10 cellular contexts compared by ENCODE assay signal in genomic region chr6:7042056-7042653, GRCh38.
A peak's percentile ranks its signal among the peaks of the same experiment; 100 is the strongest.
DNase-seq lines count a peak whose midpoint lies in the region; ATAC-seq, FAIRE-seq and TF ChIP-seq lines count a peak whose summit lies in the region.
"Had no signal": no experiment of that assay in that cellular context is flagged by ENCODE, and none has a peak within 500 bp of the region (broad histone marks: within the 10 kb centered on the region; RNA-seq: fewer than 3 reads in every experiment).

No MANE protein-coding gene starts in this region.

- peak overlapping the region; percentile 74 for H3K27ac ChIP-seq in K562 (ENCODE audit: extremely low read depth, low read depth, low read length)
- H3K27ac ChIP-seq in coronary artery = no peak overlapping the region

- H3K9me3 Mint-ChIP-seq in activated CD8-positive, alpha-beta memory T cell treated with anti-CD3 and anti-CD28 coated beads, Interleukin-2, amount 10 ng/mL, durations not matched to agents 7 days and 5 days (ENCODE audit: low read depth) = no peaks in the 10 kb centered on the region

- peak; percentile 61 for FAIRE-seq in K562 (lab: Jason Lieb, UNC)

- no peaks in the 10 kb centered on the region for H3K9me1 ChIP-seq in K562 (ENCODE audit: control insufficient read depth, insufficient read depth, low read length)

- peaks cover 11% of the 10 kb centered on the region for H3K4me1 Mint-ChIP-seq in activated CD8-positive, alpha-beta memory T cell treated with anti-CD3 and anti-CD28 coated beads, Interleukin-2, amount 10 ng/mL, durations not matched to agents 7 days and 5 days

- POLR2A ChIA-PET in K562 (lab: Yijun Ruan, JAX) = interaction anchor here (0.5 to 1.9 kb wide), 4 partner anchors 12 to 64 kb away, joined by 3 to 4 read pairs (median 4); no protein-coding TSS in a partner anchor

- no peaks in the 10 kb centered on the region for H4K20me1 ChIP-seq in K562 (replicated peaks; ENCODE audit: control insufficient read depth, insufficient read depth, low read length)

- H3K4me2 ChIP-seq in K562 (ENCODE audit: insufficient read depth, low read length) = peak overlapping the region; percentile 42

- H3K36me3 Mint-ChIP-seq in activated CD8-positive, alpha-beta memory T cell treated with anti-CD3 and anti-CD28 coated beads, Interleukin-2, amount 10 ng/mL, durations not matched to agents 7 days and 5 days = no peaks in the 10 kb centered on the region

- no TSS peak for BruUV-seq in K562 (replicated peaks; lab: Mats Ljungman, UMichigan)

- no peak overlapping the region for H3K27ac Mint-ChIP-seq in activated CD8-positive, alpha-beta memory T cell treated with anti-CD3 and anti-CD28 coated beads, Interleukin-2, amount 10 ng/mL, durations not matched to agents 7 days and 5 days

- DNase-seq in AML-193 (lab: John Stamatoyannopoulos, UW) = peak; percentile 46 to 56
- DNase-seq in LNCaP clone FGC (ENCODE audit: low read depth) = peak; percentile 56
- DNase-seq in K562 (ENCODE audit: extremely low read depth in 1 of 4, low spot score in 3 of 4) = peak; percentile 40 to 65 (median 50)
- peak; percentile 61 to 67 for DNase-seq in lung microvascular endothelial cell (ENCODE audit: low read depth in 2 of 2)
- DNase-seq in NCI-H2107 (lab: John Stamatoyannopoulos, UW) = no peak
- DNase-seq in activated CD8-positive, alpha-beta memory T cell treated with anti-CD3 and anti-CD28 coated beads, Interleukin-2, amount 10 ng/mL, durations not matched to agents 7 days and 5 days = no peak
- no peak for DNase-seq in coronary artery (ENCODE audit: low spot score)
- DNase-seq: activated CD4-positive, alpha-beta T cell treated with anti-CD3 and anti-CD28 coated beads, Interleukin-2, amount 50 U/mL, for 48 hours; effector CD4-positive, alpha-beta T cell had no signal

- H3K9me3 ChIP-seq in K562 (replicated peaks; ENCODE audit: control insufficient read depth, insufficient read depth, low read depth, low read length) = no peaks in the 10 kb centered on the region

- peak; percentile 53 for ATAC-seq in K562
- no peak for ATAC-seq in GM21529 (IDR thresholded peaks at IDR 0.05; ENCODE audit: unreplicated experiment)
- no peak for ATAC-seq in activated CD8-positive, alpha-beta memory T cell treated with anti-CD3 and anti-CD28 coated beads, Interleukin-2, amount 10 ng/mL, durations not matched to agents 7 days and 5 days

- no peaks in the 10 kb centered on the region for H3K27me3 ChIP-seq in K562 (ENCODE audit: control insufficient read depth in 2 of 2, insufficient read depth in 2 of 2, low read length in 2 of 2)

- no peaks in the 10 kb centered on the region for H3K79me2 ChIP-seq in K562 (ENCODE audit: control insufficient read depth, insufficient read depth, low read length)

- no peak for TF ChIP-seq POLR2A in K562 (conservative IDR thresholded peaks at IDR 0.05)

- peak overlapping the region; percentile 46 to 53; a peak in 3 of 4 replicates for H3K9ac ChIP-seq in K562 (ENCODE audit: insufficient read depth in 1 of 2, low read depth in 2 of 2, low read length in 2 of 2)

- peaks cover 18% of the 10 kb centered on the region for H3K27me3 Mint-ChIP-seq in activated CD8-positive, alpha-beta memory T cell treated with anti-CD3 and anti-CD28 coated beads, Interleukin-2, amount 10 ng/mL, durations not matched to agents 7 days and 5 days

- H3K36me3 ChIP-seq in K562 (ENCODE audit: control insufficient read depth, insufficient read depth, low read length) = no peaks in the 10 kb centered on the region

- H3K4me1 ChIP-seq in K562 (replicated peaks in 1 of 2; ENCODE audit: control insufficient read depth in 2 of 2, insufficient read depth in 2 of 2, low read length in 2 of 2) = peaks cover 13 to 38% of the 10 kb centered on the region in 2 experiments

- in situ Hi-C loops in K562 (cut with MboI) = no loop called here

- TF ChIP-seq RAD21 in K562 (CRISPR knock-in tag; conservative IDR thresholded peaks at IDR 0.05 in 1 of 2, IDR thresholded peaks at IDR 0.05 in 1 of 2) = no peak; a peak in 1 of 4 replicates

- H3K4me3 Mint-ChIP-seq in activated CD8-positive, alpha-beta memory T cell treated with anti-CD3 and anti-CD28 coated beads, Interleukin-2, amount 10 ng/mL, durations not matched to agents 7 days and 5 days = no peak overlapping the region

- WGBS in K562 (ENCODE audit: insufficient coverage, low coverage, missing lambda C conversion rate) = 24% methylated on average over 12 of the region's 12 CpGs

- H2AFZ ChIP-seq in K562 (ENCODE audit: low read depth, low read length) = peak overlapping the region; percentile 96

- no peak for TF ChIP-seq CTCF in LNCaP clone FGC (IDR thresholded peaks at IDR 0.05; ENCODE audit: control insufficient read depth, extremely low read depth, insufficient read depth)
- no peak for TF ChIP-seq CTCF in K562 (IDR thresholded peaks at IDR 0.05 in 2 of 3, conservative IDR thresholded peaks at IDR 0.05 in 1 of 3; ENCODE audit: insufficient read depth in 2 of 3, low read depth in 1 of 3, low read length in 3 of 3)
- no peak for TF ChIP-seq CTCF in coronary artery (IDR thresholded peaks at IDR 0.05)

- TF ChIP-seq EP300 in K562 (IDR thresholded peaks at IDR 0.05; ENCODE audit: low read length) = no peak

- H3K4me3 ChIP-seq in LNCaP clone FGC (ENCODE audit: low read depth, low read length) (no peak overlapping the region), K562 (no peak overlapping the region), coronary artery (no peak overlapping the region)

- intact Hi-C loops in K562 (cut with micrococcal nuclease) = loop anchor here (2.0 to 5.0 kb wide), 2 partner anchors 65 to 185 kb away; partner anchors contain the start of gene RREB1

- CTCF ChIA-PET in K562 (lab: Yijun Ruan, JAX; ENCODE audit: low intra/inter-chr PET ratio) = no interaction called here
- CTCF ChIA-PET in activated CD8-positive, alpha-beta memory T cell treated with anti-CD3 and anti-CD28 coated beads, Interleukin-2, amount 10 ng/mL, durations not matched to agents 7 days and 5 days (lab: Charles Lee) = no interaction called here

TF ChIP-seq in K562, 482 proteins besides CTCF, POLR2A, EP300 and RAD21 (continues in another document):
- TF ChIP-seq ZNF79 (CRISPR knock-in tag; IDR thresholded peaks at IDR 0.05; ENCODE audit: low read depth) (peak; percentile 41; the same call in 1 of the 2 replicates), TAF1 (IDR thresholded peaks at IDR 0.05; ENCODE audit: control insufficient read depth, extremely low read depth, insufficient read depth, low read length, severe bottlenecking) (no peak), ZNF24 (IDR thresholded peaks at IDR 0.05) (peak; percentile 13; the same call in 1 of the 2 replicates), PHF8 (IDR thresholded peaks at IDR 0.05; ENCODE audit: borderline replicate concordance, low read length) (peak; percentile 23; the same call in 1 of the 2 replicates), ARHGAP35 (IDR thresholded peaks at IDR 0.05; ENCODE audit: partially characterized antibody) (no peak), NFE2 (IDR thresholded peaks at IDR 0.05; ENCODE audit: low read depth) (peak; percentile 81), TCFL5 (CRISPR knock-in tag; conservative IDR thresholded peaks at IDR 0.05) (peak; percentile 45; the same call in 1 of the 2 replicates), RERE (CRISPR knock-in tag; IDR thresholded peaks at IDR 0.05; ENCODE audit: borderline replicate concordance) (no peak), ZNF41 (CRISPR knock-in tag; conservative IDR thresholded peaks at IDR 0.05) (peak; percentile 62; the same call in 1 of the 2 replicates), BHLHE40 (IDR thresholded peaks at IDR 0.05; ENCODE audit: low read length) (no peak), DMBX1 (CRISPR knock-in tag; IDR thresholded peaks at IDR 0.05; ENCODE audit: borderline replicate concordance) (peak; percentile 90), SREBF1 (IDR thresholded peaks at IDR 0.05; ENCODE audit: borderline replicate concordance, low read depth, low read length) (no peak)

Comparison
In these comparisons a context has a peak if more than half of its experiments do, and no peak if none do; other contexts are left out.
1. DNase-seq: peak in AML-193 (2 of 2), LNCaP clone FGC (single experiment), K562 (4 of 4) and lung microvascular endothelial cell (2 of 2); none in NCI-H2107 (single experiment), activated CD8-positive, alpha-beta memory T cell treated with anti-CD3 and anti-CD28 coated beads, Interleukin-2, amount 10 ng/mL, durations not matched to agents 7 days and 5 days (single experiment) and coronary artery (single experiment).